28 cellular contexts compared by ENCODE assay signal in the genomic region with DNA sequence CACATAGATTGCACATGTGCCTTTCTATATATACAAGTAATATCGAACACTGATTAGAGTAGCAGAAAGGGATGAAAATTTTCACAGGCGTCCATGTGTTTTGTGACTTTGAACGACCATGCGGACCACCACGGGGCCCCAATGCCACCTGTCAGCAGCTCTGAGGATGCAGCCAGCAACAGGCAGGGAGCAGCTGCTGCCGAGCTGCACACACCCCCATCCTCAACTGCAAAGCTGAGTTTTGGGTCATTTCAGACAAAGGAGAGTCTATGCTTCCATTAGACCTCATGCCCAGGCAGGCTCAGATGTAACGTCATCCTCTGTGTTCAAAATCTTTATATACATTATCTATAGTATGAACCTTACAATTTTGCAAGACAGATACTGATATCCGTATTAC.
"Had no signal": no experiment of that assay in that cellular context is flagged by ENCODE, and none has a peak within 500 bp of the region (broad histone marks: within the 10 kb centered on the region; RNA-seq: fewer than 3 reads in every experiment).

No MANE protein-coding gene starts in this region.

- H3K9me3 Mint-ChIP-seq: activated CD4-positive, alpha-beta T cell treated with anti-CD3 and anti-CD28 coated beads, Interleukin-2, amount 10 ng/mL, durations not matched to agents 24 days and 14 days had no signal

- H3K27me3 Mint-ChIP-seq: activated CD4-positive, alpha-beta memory T cell treated with anti-CD3 and anti-CD28 coated beads for 36 hours; activated CD4-positive, alpha-beta T cell treated with anti-CD3 and anti-CD28 coated beads for 36 hours; activated CD4-positive, alpha-beta T cell treated with anti-CD3 and anti-CD28 coated beads, Interleukin-2, amount 10 ng/mL, durations not matched to agents 24 days and 14 days; activated CD8-positive, alpha-beta memory T cell treated with anti-CD3 and anti-CD28 coated beads, Interleukin-2, amount 10 ng/mL, durations not matched to agents 7 days and 5 days; activated naive CD4-positive, alpha-beta T cell treated with anti-CD3 and anti-CD28 coated beads, Interleukin-2, amount 50 U/mL, for 24 hours; activated naive CD8-positive, alpha-beta T cell treated with anti-CD3 and anti-CD28 coated beads for 36 hours; activated naive CD8-positive, alpha-beta T cell treated with anti-CD3 and anti-CD28 coated beads, Interleukin-2, amount 50 U/mL, for 24 hours had no signal

- H3K4me1 Mint-ChIP-seq: activated CD4-positive, alpha-beta T cell treated with anti-CD3 and anti-CD28 coated beads for 36 hours; activated CD4-positive, alpha-beta T cell treated with anti-CD3 and anti-CD28 coated beads, Interleukin-2, amount 10 ng/mL, durations not matched to agents 24 days and 14 days; activated CD8-positive, alpha-beta memory T cell treated with anti-CD3 and anti-CD28 coated beads, Interleukin-2, amount 10 ng/mL, durations not matched to agents 7 days and 5 days; activated naive CD4-positive, alpha-beta T cell treated with anti-CD3 and anti-CD28 coated beads, Interleukin-2, amount 50 U/mL, for 24 hours; activated naive CD8-positive, alpha-beta T cell treated with anti-CD3 and anti-CD28 coated beads for 36 hours; activated naive CD8-positive, alpha-beta T cell treated with anti-CD3 and anti-CD28 coated beads, Interleukin-2, amount 50 U/mL, for 24 hours had no signal

- H3K36me3 Mint-ChIP-seq: activated CD4-positive, alpha-beta memory T cell treated with anti-CD3 and anti-CD28 coated beads for 36 hours; activated CD8-positive, alpha-beta memory T cell treated with anti-CD3 and anti-CD28 coated beads, Interleukin-2, amount 10 ng/mL, durations not matched to agents 7 days and 5 days; activated naive CD4-positive, alpha-beta T cell treated with anti-CD3 and anti-CD28 coated beads, Interleukin-2, amount 50 U/mL, for 24 hours; activated naive CD8-positive, alpha-beta T cell treated with anti-CD3 and anti-CD28 coated beads for 36 hours had no signal

- ATAC-seq: activated CD4-positive, alpha-beta T cell treated with anti-CD3 and anti-CD28 coated beads for 36 hours; activated CD8-positive, alpha-beta memory T cell treated with anti-CD3 and anti-CD28 coated beads, Interleukin-2, amount 10 ng/mL, durations not matched to agents 7 days and 5 days; activated CD8-positive, alpha-beta T cell treated with anti-CD3 and anti-CD28 coated beads, Interleukin-2, amount 10 ng/mL, durations not matched to agents 7 days and 5 days; activated naive CD8-positive, alpha-beta T cell treated with anti-CD3 and anti-CD28 coated beads, Interleukin-2, amount 50 U/mL, for 24 hours; body of pancreas; heart left ventricle had no signal

- H3K27ac Mint-ChIP-seq: activated CD4-positive, alpha-beta memory T cell treated with anti-CD3 and anti-CD28 coated beads for 36 hours; activated CD4-positive, alpha-beta T cell treated with anti-CD3 and anti-CD28 coated beads for 36 hours; activated CD4-positive, alpha-beta T cell treated with anti-CD3 and anti-CD28 coated beads, Interleukin-2, amount 10 ng/mL, durations not matched to agents 24 days and 14 days; activated CD8-positive, alpha-beta memory T cell treated with anti-CD3 and anti-CD28 coated beads, Interleukin-2, amount 10 ng/mL, durations not matched to agents 7 days and 5 days; activated CD8-positive, alpha-beta T cell treated with anti-CD3 and anti-CD28 coated beads, Interleukin-2, amount 10 ng/mL, durations not matched to agents 7 days and 5 days; activated naive CD4-positive, alpha-beta T cell treated with anti-CD3 and anti-CD28 coated beads for 36 hours; activated naive CD4-positive, alpha-beta T cell treated with anti-CD3 and anti-CD28 coated beads, Interleukin-2, amount 50 U/mL, for 24 hours; activated naive CD8-positive, alpha-beta T cell treated with anti-CD3 and anti-CD28 coated beads for 36 hours; activated naive CD8-positive, alpha-beta T cell treated with anti-CD3 and anti-CD28 coated beads, Interleukin-2, amount 50 U/mL, for 24 hours; activated T-helper 1 cell treated with anti-CD3 and anti-CD28 coated beads, Interleukin-12 subunit alpha, Interleukin-12 subunit beta, Interleukin-2, Interleukin-4 antibody, amounts not matched to agents 30 ng/mL and 10 ng/mL and 1 ng/mL, durations not matched to agents 14 hours and 24 hours and 36 hours; activated T-helper 2 cell treated with anti-CD3 and anti-CD28 coated beads, Interferon-gamma antibody, Interleukin-2, Interleukin-4, amounts not matched to agents 10 μg/mL and 5 μg/mL and 100 μg/mL, durations not matched to agents 14 hours and 24 hours and 36 hours had no signal

- H3K4me3 Mint-ChIP-seq: activated CD4-positive, alpha-beta memory T cell treated with anti-CD3 and anti-CD28 coated beads for 36 hours; activated CD4-positive, alpha-beta T cell treated with anti-CD3 and anti-CD28 coated beads for 36 hours; activated CD4-positive, alpha-beta T cell treated with anti-CD3 and anti-CD28 coated beads, Interleukin-2, amount 10 ng/mL, durations not matched to agents 24 days and 14 days; activated CD8-positive, alpha-beta memory T cell treated with anti-CD3 and anti-CD28 coated beads, Interleukin-2, amount 10 ng/mL, durations not matched to agents 7 days and 5 days; activated CD8-positive, alpha-beta T cell treated with anti-CD3 and anti-CD28 coated beads, Interleukin-2, amount 10 ng/mL, durations not matched to agents 7 days and 5 days; activated naive CD4-positive, alpha-beta T cell treated with anti-CD3 and anti-CD28 coated beads for 36 hours; activated naive CD4-positive, alpha-beta T cell treated with anti-CD3 and anti-CD28 coated beads, Interleukin-2, amount 50 U/mL, for 24 hours; activated naive CD8-positive, alpha-beta T cell treated with anti-CD3 and anti-CD28 coated beads for 36 hours; activated naive CD8-positive, alpha-beta T cell treated with anti-CD3 and anti-CD28 coated beads, Interleukin-2, amount 50 U/mL, for 24 hours; activated T-helper 1 cell treated with anti-CD3 and anti-CD28 coated beads, Interleukin-12 subunit alpha, Interleukin-12 subunit beta, Interleukin-2, Interleukin-4 antibody, amounts not matched to agents 30 ng/mL and 10 ng/mL and 1 ng/mL, durations not matched to agents 14 hours and 24 hours and 36 hours had no signal

- DNase-seq: activated CD4-positive, alpha-beta memory T cell treated with anti-CD3 and anti-CD28 coated beads for 36 hours; activated CD4-positive, alpha-beta T cell treated with anti-CD3 and anti-CD28 coated beads for 36 hours; activated CD4-positive, alpha-beta T cell treated with anti-CD3 and anti-CD28 coated beads, Interleukin-2, amount 10 ng/mL, durations not matched to agents 24 days and 14 days; activated CD4-positive, CD25-positive, alpha-beta regulatory T cell; activated CD4-positive, CD25-positive, alpha-beta regulatory T cell treated with anti-CD3 and anti-CD28 coated beads, Interleukin-2, amount 50 U/mL, for 72 hours; activated CD8-positive, alpha-beta memory T cell treated with anti-CD3 and anti-CD28 coated beads, Interleukin-2, amount 10 ng/mL, durations not matched to agents 7 days and 5 days; activated CD8-positive, alpha-beta memory T cell treated with anti-CD3 and anti-CD28 coated beads, Interleukin-2, amount 50 U/mL, for 4 hours; activated CD8-positive, alpha-beta T cell treated with anti-CD3 and anti-CD28 coated beads, Interleukin-2, amount 10 ng/mL, durations not matched to agents 7 days and 5 days; activated effector memory CD4-positive, alpha-beta T cell treated with anti-CD3 and anti-CD28 coated beads, Interleukin-2, amount 50 U/mL, for 16 hours; activated naive CD4-positive, alpha-beta T cell treated with anti-CD3 and anti-CD28 coated beads for 36 hours; activated naive CD8-positive, alpha-beta T cell treated with anti-CD3 and anti-CD28 coated beads for 36 hours; activated naive CD8-positive, alpha-beta T cell treated with anti-CD3 and anti-CD28 coated beads, Interleukin-2, amount 50 U/mL, for 24 hours; activated T-cell treated with anti-CD3 and anti-CD28 coated beads, Interleukin-2, amount 50 U/mL, for 1 hour; activated T-cell treated with anti-CD3 and anti-CD28 coated beads, Interleukin-2, amount 50 U/mL, for 48 hours; adrenal gland; amygdala; aorta; body of pancreas; central memory CD4-positive, alpha-beta T cell; cerebellar nuclear complex; colonic mucosa; effector CD8-positive, alpha-beta T cell; foreskin fibroblast; heart left ventricle; T-helper 2 cell had no signal
